15 cellular contexts compared by ENCODE assay signal in the genomic region with DNA sequence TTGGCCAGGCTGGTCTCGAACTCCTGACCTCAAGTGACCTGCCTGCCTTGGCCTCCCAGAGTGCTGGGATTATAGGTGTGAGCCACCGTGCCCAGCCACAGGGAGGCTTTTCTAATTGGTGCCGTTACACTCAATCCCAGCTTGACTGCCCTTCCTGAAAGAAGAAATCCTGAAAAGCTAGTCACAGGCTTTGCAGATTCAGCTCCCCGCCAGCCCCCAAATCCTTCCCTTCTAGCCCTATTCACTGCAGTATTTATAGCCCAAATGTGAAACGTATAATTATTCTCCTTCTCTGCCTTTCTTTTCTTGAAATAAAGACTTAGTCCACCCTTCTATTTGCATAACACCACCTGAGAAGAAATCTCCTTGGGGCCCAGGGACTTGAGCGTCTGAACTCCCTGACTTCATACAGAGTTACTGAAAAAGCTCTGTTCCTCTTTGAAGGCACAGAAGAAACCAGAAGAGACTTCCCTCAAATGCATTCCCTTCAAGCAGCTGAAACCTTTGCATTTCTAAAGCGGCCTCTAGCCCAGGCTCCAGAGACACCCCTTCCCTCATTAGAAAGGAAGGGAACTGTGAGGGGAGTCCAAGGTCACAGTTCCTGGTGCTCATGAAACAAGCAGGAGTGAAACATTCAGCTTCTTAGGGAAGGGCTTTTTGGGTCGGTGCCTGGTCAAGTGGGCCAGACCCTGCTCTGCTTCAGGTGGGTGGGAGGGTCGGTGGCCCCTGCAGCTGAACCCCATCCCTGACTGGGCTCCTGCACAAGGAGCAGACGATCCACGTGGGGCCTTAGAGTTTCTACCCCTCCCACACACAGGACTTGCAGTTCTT. TPM values are rescaled to one million over a fixed set of nuclear protein-coding genes. Genes with fewer than 3 reads are reported as not detected.
DNase-seq lines count a peak whose midpoint lies in the region; ATAC-seq and TF ChIP-seq lines count a peak whose summit lies in the region.
"Had no signal": no experiment of that assay in that cellular context is flagged by ENCODE, and none has a peak within 500 bp of the region (broad histone marks: within the 10 kb centered on the region; RNA-seq: fewer than 3 reads in every experiment).

No MANE protein-coding gene starts in this region.

- H3K9me2 ChIP-seq in SU-DHL-6 (replicated peaks; ENCODE audit: insufficient read depth, low read length): no peaks in the 10 kb centered on the region

- no peaks in the 10 kb centered on the region for H4K20me1 ChIP-seq in SU-DHL-6 (ENCODE audit: low read depth, low read length)

- H3K4me3 ChIP-seq in cardiac muscle cell: no peak overlapping the region
- H3K4me3 ChIP-seq in SU-DHL-6 (ENCODE audit: insufficient read depth, low read length, poor library complexity, severe bottlenecking): no peak overlapping the region
- no peak overlapping the region for H3K4me3 ChIP-seq in upper lobe of left lung

- peak overlapping the region; percentile 4 for H3K27ac ChIP-seq in cardiac muscle cell
- H3K27ac ChIP-seq in SU-DHL-6 (ENCODE audit: low read depth, low read length): peak overlapping the region; percentile 57
- H3K27ac ChIP-seq in upper lobe of left lung: no peak overlapping the region

- TF ChIP-seq CTCF in cardiac muscle cell (IDR thresholded peaks at IDR 0.05; ENCODE audit: low read depth, low read length): no peak
- no peak for TF ChIP-seq CTCF in SU-DHL-6 (IDR thresholded peaks at IDR 0.05; ENCODE audit: insufficient read depth, low read length, poor library complexity, severe bottlenecking)
- no peak for TF ChIP-seq CTCF in upper lobe of left lung (IDR thresholded peaks at IDR 0.05)

- TF ChIP-seq EP300 in upper lobe of left lung (IDR thresholded peaks at IDR 0.05): no peak

- H3K4me1 ChIP-seq in cardiac muscle cell (ENCODE audit: low read depth) (peaks cover 8% of the 10 kb centered on the region), upper lobe of left lung (peaks cover 0 to 13% (median 5%) of the 10 kb centered on the region in 4 donors)

- H3K27me3 ChIP-seq in cardiac muscle cell (no peaks in the 10 kb centered on the region), SU-DHL-6 (ENCODE audit: low read length) (no peaks in the 10 kb centered on the region), upper lobe of left lung (no peaks in the 10 kb centered on the region)

- no peak overlapping the region for H3K27ac Mint-ChIP-seq in activated T-cell treated with anti-CD3 and anti-CD28 coated beads, Interleukin-2, amount 50 U/mL, for 24 hours
- H3K27ac Mint-ChIP-seq in activated CD4-positive, alpha-beta T cell treated with anti-CD3 and anti-CD28 coated beads, Interleukin-2, amount 10 ng/mL, durations not matched to agents 24 days and 14 days: no peak overlapping the region
- H3K27ac Mint-ChIP-seq: activated naive CD4-positive, alpha-beta T cell treated with anti-CD3 and anti-CD28 coated beads, Interleukin-2, amount 10 ng/mL, durations not matched to agents 7 days and 5 days had no signal

- peak overlapping the region; percentile 48 for H3K4me2 ChIP-seq in SU-DHL-6 (ENCODE audit: low read depth, low read length, poor library complexity, severe bottlenecking)

- no peaks in the 10 kb centered on the region for H3K79me2 ChIP-seq in SU-DHL-6 (ENCODE audit: insufficient read depth, low read length)

- H3K9me3 ChIP-seq in cardiac muscle cell (ENCODE audit: low read depth) (no peaks in the 10 kb centered on the region), SU-DHL-6 (ENCODE audit: insufficient read depth, low read length) (no peaks in the 10 kb centered on the region), upper lobe of left lung (no peaks in the 10 kb centered on the region)

- no peaks in the 10 kb centered on the region for H3K36me3 Mint-ChIP-seq in activated T-cell treated with anti-CD3 and anti-CD28 coated beads, Interleukin-2, amount 50 U/mL, for 24 hours (ENCODE audit: low read depth)
- no peaks in the 10 kb centered on the region for H3K36me3 Mint-ChIP-seq in activated CD4-positive, alpha-beta T cell treated with anti-CD3 and anti-CD28 coated beads, Interleukin-2, amount 10 ng/mL, durations not matched to agents 24 days and 14 days (ENCODE audit: low read depth)
- H3K36me3 Mint-ChIP-seq: activated naive CD4-positive, alpha-beta T cell treated with anti-CD3 and anti-CD28 coated beads, Interleukin-2, amount 10 ng/mL, durations not matched to agents 7 days and 5 days had no signal

- TF ChIP-seq POLR2A in upper lobe of left lung (IDR thresholded peaks at IDR 0.05): no peak

- H3K27me3 Mint-ChIP-seq in activated T-cell treated with anti-CD3 and anti-CD28 coated beads, Interleukin-2, amount 50 U/mL, for 24 hours: no peaks in the 10 kb centered on the region
- H3K27me3 Mint-ChIP-seq in activated CD4-positive, alpha-beta T cell treated with anti-CD3 and anti-CD28 coated beads, Interleukin-2, amount 10 ng/mL, durations not matched to agents 24 days and 14 days: peaks cover 19% of the 10 kb centered on the region

- DNase-seq in cardiac muscle cell (ENCODE audit: low read depth in 1 of 2, low spot score in 1 of 2): no peak
- DNase-seq in left ventricle myocardium superior: no peak
- no peak for DNase-seq in activated T-cell treated with anti-CD3 and anti-CD28 coated beads, Interleukin-2, amount 50 U/mL, for 24 hours
- no peak for DNase-seq in activated CD4-positive, alpha-beta T cell treated with anti-CD3 and anti-CD28 coated beads, Interleukin-2, amount 10 ng/mL, durations not matched to agents 24 days and 14 days
- no peak for DNase-seq in upper lobe of left lung
- DNase-seq in OCI-M2 (lab: John Stamatoyannopoulos, UW; ENCODE audit: unreplicated experiment): no peak
- DNase-seq: activated CD4-positive, alpha-beta T cell treated with anti-CD3 and anti-CD28 coated beads for 48 hours; activated naive CD4-positive, alpha-beta T cell treated with anti-CD3 and anti-CD28 coated beads, Interleukin-2, amount 10 ng/mL, durations not matched to agents 7 days and 5 days; NCI-H226; nucleus accumbens; SIG-M5; stimulated activated naive CD4-positive, alpha-beta T cell had no signal

- H3K36me3 ChIP-seq in cardiac muscle cell (no peaks in the 10 kb centered on the region), SU-DHL-6 (ENCODE audit: low read length) (no peaks in the 10 kb centered on the region), upper lobe of left lung (peaks cover 0 to 16% (median 4%) of the 10 kb centered on the region in 4 donors)

- ATAC-seq in left ventricle myocardium superior (no peak), HG02852 (IDR thresholded peaks at IDR 0.05; ENCODE audit: unreplicated experiment) (peak; percentile 76), upper lobe of left lung (ENCODE audit: low FRiP score in 2 of 2) (no peak)

- peaks cover 14% of the 10 kb centered on the region for H3F3A ChIP-seq in SU-DHL-6 (ENCODE audit: insufficient read depth)

- no peaks in the 10 kb centered on the region for H3K4me1 Mint-ChIP-seq in activated T-cell treated with anti-CD3 and anti-CD28 coated beads, Interleukin-2, amount 50 U/mL, for 24 hours (ENCODE audit: low read depth)
- no peaks in the 10 kb centered on the region for H3K4me1 Mint-ChIP-seq in activated CD4-positive, alpha-beta T cell treated with anti-CD3 and anti-CD28 coated beads, Interleukin-2, amount 10 ng/mL, durations not matched to agents 24 days and 14 days
- H3K4me1 Mint-ChIP-seq: activated naive CD4-positive, alpha-beta T cell treated with anti-CD3 and anti-CD28 coated beads, Interleukin-2, amount 10 ng/mL, durations not matched to agents 7 days and 5 days had no signal

- no peaks in the 10 kb centered on the region for H3K9me3 Mint-ChIP-seq in activated T-cell treated with anti-CD3 and anti-CD28 coated beads, Interleukin-2, amount 50 U/mL, for 24 hours
- no peaks in the 10 kb centered on the region for H3K9me3 Mint-ChIP-seq in activated CD4-positive, alpha-beta T cell treated with anti-CD3 and anti-CD28 coated beads, Interleukin-2, amount 10 ng/mL, durations not matched to agents 24 days and 14 days
- H3K9me3 Mint-ChIP-seq: activated naive CD4-positive, alpha-beta T cell treated with anti-CD3 and anti-CD28 coated beads, Interleukin-2, amount 10 ng/mL, durations not matched to agents 7 days and 5 days had no signal

- intact Hi-C loops in left ventricle myocardium superior (cut with micrococcal nuclease): loop anchor here (10.0 kb wide), 1 partner anchor 345 kb away; no protein-coding TSS in a partner anchor
- intact Hi-C loops in activated CD4-positive, alpha-beta T cell treated with anti-CD3 and anti-CD28 coated beads, Interleukin-2, amount 10 ng/mL, durations not matched to agents 24 days and 14 days (cut with micrococcal nuclease): loop anchor here (10.0 kb wide), 1 partner anchor 145 kb away; no protein-coding TSS in a partner anchor

- no peak overlapping the region for H2AFZ ChIP-seq in SU-DHL-6 (ENCODE audit: low read depth, low read length, severe bottlenecking)

- 52 to 63% methylated on average over 11 of the region's 11 CpGs for WGBS in upper lobe of left lung, 2 donors

- peak overlapping the region; percentile 16; the same call in 1 of the 2 replicates for H3K9ac ChIP-seq in SU-DHL-6 (ENCODE audit: low read length)

- H3K4me3 Mint-ChIP-seq in activated T-cell treated with anti-CD3 and anti-CD28 coated beads, Interleukin-2, amount 50 U/mL, for 24 hours: no peak overlapping the region
- no peak overlapping the region for H3K4me3 Mint-ChIP-seq in activated CD4-positive, alpha-beta T cell treated with anti-CD3 and anti-CD28 coated beads, Interleukin-2, amount 10 ng/mL, durations not matched to agents 24 days and 14 days
- H3K4me3 Mint-ChIP-seq: activated naive CD4-positive, alpha-beta T cell treated with anti-CD3 and anti-CD28 coated beads, Interleukin-2, amount 10 ng/mL, durations not matched to agents 7 days and 5 days had no signal

RNA-seq across cellular contexts. Expression of gene BATF, which starts 42.3 kb away (rescaled TPM):
- total RNA-seq in cardiac muscle cell (not detected in 2 replicates), left ventricle myocardium superior (0.74 TPM), upper lobe of left lung (10 to 100 TPM in 5 of 6 donors, 1 to 10 TPM in 1; 5.4 to 25.1 (median 10.8) TPM)
- not detected in 2 replicates for polyA plus RNA-seq in cardiac muscle cell
- 175 and 178 TPM in 2 replicates for total RNA-seq in activated CD4-positive, alpha-beta T cell treated with anti-CD3 and anti-CD28 coated beads, Interleukin-2, amount 10 ng/mL, durations not matched to agents 24 days and 14 days
- total RNA-seq: A673 had no signal

RNA-seq across cellular contexts. Expression of gene JDP2, which starts 52.2 kb away (rescaled TPM):
- total RNA-seq in cardiac muscle cell (15.2 and 22.0 TPM in 2 replicates), left ventricle myocardium superior (24.7 TPM), upper lobe of left lung (100 to 1,000 TPM in 3 of 6 donors, 10 to 100 TPM in 3; 60.5 to 150 (median 110) TPM)
- 9.7 and 12.5 TPM in 2 replicates for polyA plus RNA-seq in cardiac muscle cell
- 1.1 and 1.4 TPM in 2 replicates for total RNA-seq in activated CD4-positive, alpha-beta T cell treated with anti-CD3 and anti-CD28 coated beads, Interleukin-2, amount 10 ng/mL, durations not matched to agents 24 days and 14 days

Comparison
In these comparisons a context has a peak if more than half of its experiments do, and no peak if none do; other contexts are left out.
1. H3K27ac ChIP-seq: peak in cardiac muscle cell (single experiment) and SU-DHL-6 (single experiment); none in upper lobe of left lung (0 of 4).